ENCODE assay signal across 8 cellular contexts in genomic region chr19:36528921-36529518, GRCh38. TPM values are rescaled to one million over a fixed set of nuclear protein-coding genes. Genes with fewer than 3 reads are reported as not detected.
DNase-seq lines count a peak whose midpoint lies in the region; ATAC-seq and TF ChIP-seq lines count a peak whose summit lies in the region.

No MANE protein-coding gene starts in this region.

- peak overlapping the region; percentile 63 to 87 (median 73) for H3K4me3 ChIP-seq in esophagus squamous epithelium
- H3K4me3 ChIP-seq in osteoblast (ENCODE audit: insufficient read depth, low read length): peak overlapping the region; percentile 90

- H4K20me1 ChIP-seq in osteoblast (ENCODE audit: insufficient read depth, low read length): peaks cover 3% of the 10 kb centered on the region

- TF ChIP-seq POLR2A in esophagus squamous epithelium (IDR thresholded peaks at IDR 0.05): no peak

- ATAC-seq in HG03039 (IDR thresholded peaks at IDR 0.05; ENCODE audit: unreplicated experiment) (peak; percentile 10), activated B cell treated with CpG ODN at 0.5 μM for 24 hours (ENCODE audit: low read depth) (no peak)

- peaks cover 27% of the 10 kb centered on the region for H3K4me1 Mint-ChIP-seq in activated B cell treated with CpG ODN at 0.5 μM for 24 hours

- peak overlapping the region; percentile 99 for H3K27ac Mint-ChIP-seq in activated B cell treated with CpG ODN at 0.5 μM for 24 hours

- intact Hi-C loops in activated B cell treated with CpG ODN at 0.5 μM for 24 hours (cut with micrococcal nuclease) (loop anchor here (1.0 to 5.0 kb wide), 12 partner anchors 40 to 842 kb away; partner anchors contain the start of genes ZFP14, ZNF345, ZNF382 and ZNF383), esophagus squamous epithelium (cut with DNase I) (no loop called here)

- peaks cover 11% of the 10 kb centered on the region for H3K9me3 Mint-ChIP-seq in activated B cell treated with CpG ODN at 0.5 μM for 24 hours

- peak overlapping the region; percentile 88 to 96 (median 92) for H3K27ac ChIP-seq in esophagus squamous epithelium
- H3K27ac ChIP-seq in osteoblast (ENCODE audit: low read depth, low read length): peak overlapping the region; percentile 72

- peak overlapping the region; percentile 99 for H3K4me3 Mint-ChIP-seq in activated B cell treated with CpG ODN at 0.5 μM for 24 hours

- H3K4me2 ChIP-seq in osteoblast (ENCODE audit: insufficient read depth, low read length): peak overlapping the region; percentile 96

- no peaks in the 10 kb centered on the region for H3K27me3 ChIP-seq in esophagus squamous epithelium
- H3K27me3 ChIP-seq in osteoblast (ENCODE audit: insufficient read depth, low read length): no peaks in the 10 kb centered on the region

- H3K4me1 ChIP-seq in esophagus squamous epithelium: peaks cover 4 to 26% (median 15%) of the 10 kb centered on the region in 3 donors
- peaks cover 15% of the 10 kb centered on the region for H3K4me1 ChIP-seq in osteoblast (ENCODE audit: insufficient read depth, low read length)

- H3K36me3 ChIP-seq in esophagus squamous epithelium (peaks cover 0 to 44% (median 0%) of the 10 kb centered on the region in 3 donors), osteoblast (ENCODE audit: insufficient read depth, low read length) (peaks cover 8% of the 10 kb centered on the region)

- 5 to 15% methylated on average over 8 to 12 of the region's 12 CpGs for WGBS in esophagus squamous epithelium, 2 donors

- peak; percentile 19 for DNase-seq in activated naive CD4-positive, alpha-beta T cell treated with Interleukin-2 at 50 U/mL for 16 hours
- no peak for DNase-seq in activated naive CD4-positive, alpha-beta T cell treated with anti-CD3 and anti-CD28 coated beads, Interleukin-2, amount 50 U/mL, for 16 hours
- DNase-seq in activated B cell treated with CpG ODN at 0.5 μM for 24 hours (no peak), esophagus squamous epithelium (lab: John Stamatoyannopoulos, UW) (no peak), osteoblast (ENCODE audit: insufficient read length, low spot score, missing footprints) (peak; percentile 63), hippocampal formation (lab: John Stamatoyannopoulos, UW) (no peak), SKM-1 treated with dmso at 0.1 percent for 144 hours (lab: John Stamatoyannopoulos, UW; ENCODE audit: unreplicated experiment) (no peak)

- H3K36me3 Mint-ChIP-seq in activated B cell treated with CpG ODN at 0.5 μM for 24 hours (ENCODE audit: low read depth): peaks cover 43% of the 10 kb centered on the region

- CTCF ChIA-PET in activated B cell treated with CpG ODN at 0.5 μM for 24 hours (lab: Charles Lee): no interaction called here

- TF ChIP-seq CTCF in activated B cell treated with CpG ODN at 0.5 μM for 24 hours (IDR thresholded peaks at IDR 0.05) (no peak), esophagus squamous epithelium (IDR thresholded peaks at IDR 0.05) (no peak), osteoblast (IDR thresholded peaks at IDR 0.05; ENCODE audit: extremely low read depth, low read depth, low read length) (no peak)

- no peaks in the 10 kb centered on the region for H3K27me3 Mint-ChIP-seq in activated B cell treated with CpG ODN at 0.5 μM for 24 hours

- peaks cover 45% of the 10 kb centered on the region for H3K79me2 ChIP-seq in osteoblast (ENCODE audit: insufficient read depth, low read length)

- H3K9me3 ChIP-seq in esophagus squamous epithelium (peaks cover 0 to 58% (median 35%) of the 10 kb centered on the region in 3 donors), osteoblast (ENCODE audit: low read depth, low read length) (no peaks in the 10 kb centered on the region)

- POLR2A ChIA-PET in activated B cell treated with CpG ODN at 0.5 μM for 24 hours (lab: Charles Lee): interaction anchor here (0.7 to 3.5 kb wide), 18 partner anchors 40 to 1163 kb away, joined by 3 to 39 read pairs (median 6); partner anchors contain the start of genes ZFP14, ZNF146, ZNF345 and ZNF382

- peak overlapping the region; percentile 100 for H2AFZ ChIP-seq in osteoblast (ENCODE audit: low read length)

RNA-seq across cellular contexts. Expression of gene ZNF260, which starts 0.9 kb away (rescaled TPM):
- total RNA-seq in activated B cell treated with CpG ODN at 0.5 μM for 24 hours (9.8 and 13.6 TPM in 2 replicates), esophagus squamous epithelium (10 to 100 TPM in 1 of 4 donors, 1 to 10 TPM in 3; 3.7 to 13.4 (median 7.4) TPM), osteoblast (15.6 and 35.4 TPM in 2 replicates)

RNA-seq across cellular contexts. Expression of gene ZNF566, which starts 39.7 kb away (rescaled TPM):
- total RNA-seq in activated B cell treated with CpG ODN at 0.5 μM for 24 hours (14.1 and 16.6 TPM in 2 replicates), esophagus squamous epithelium (10 to 100 TPM in 1 of 4 donors, 1 to 10 TPM in 3; 4.5 to 13.0 (median 7.4) TPM), osteoblast (13.8 and 20.9 TPM in 2 replicates)

RNA-seq across cellular contexts. Expression of gene ZNF529, which starts 44.1 kb away (rescaled TPM):
- 21.9 and 23.6 TPM in 2 replicates for total RNA-seq in activated B cell treated with CpG ODN at 0.5 μM for 24 hours
- 10 to 100 TPM in 1 of 4 donors, 1 to 10 TPM in 3; 3.2 to 12.8 (median 3.6) TPM for total RNA-seq in esophagus squamous epithelium
- 11.9 and 13.3 TPM in 2 replicates for total RNA-seq in osteoblast

Comparison
In these comparisons a context has a peak if more than half of its experiments do, and no peak if none do; other contexts are left out.
1. DNase-seq: peak in activated naive CD4-positive, alpha-beta T cell treated with Interleukin-2 at 50 U/mL for 16 hours (single experiment) and osteoblast (single experiment); none in activated naive CD4-positive, alpha-beta T cell treated with anti-CD3 and anti-CD28 coated beads, Interleukin-2, amount 50 U/mL, for 16 hours (single experiment), activated B cell treated with CpG ODN at 0.5 μM for 24 hours (single experiment), esophagus squamous epithelium (single experiment), hippocampal formation (0 of 2) and SKM-1 treated with dmso at 0.1 percent for 144 hours (single experiment).